ENCODE assay signal across 8 cellular contexts in genomic region chr1:179814513-179814838, GRCh38.
DNase-seq lines count a peak whose midpoint lies in the region; ATAC-seq and TF ChIP-seq lines count a peak whose summit lies in the region.

No MANE protein-coding gene starts in this region.

- H3K27me3 ChIP-seq in AG04450 (ENCODE audit: control insufficient read depth, insufficient read depth, low read length) (peaks cover 32% of the 10 kb centered on the region), mesendoderm (ENCODE audit: insufficient read depth, low read length, poor library complexity) (no peaks in the 10 kb centered on the region)

- H3K79me1 ChIP-seq in mesendoderm (ENCODE audit: low read length), result no peaks in the 10 kb centered on the region

- peak overlapping the region; percentile 92 for H3K4me2 ChIP-seq in mesendoderm (ENCODE audit: low read length)

- H4K8ac ChIP-seq in mesendoderm (ENCODE audit: low read depth, low read length), result no peak overlapping the region

- DNase-seq in AG04450 (ENCODE audit: low read depth, low spot score) (peak; percentile 29), HuH-7.5 (ENCODE audit: low spot score) (peak; percentile 75), cardiac fibroblast (ENCODE audit: low read depth in 2 of 2) (no peak), mesendoderm (no peak), NCI-H1417 treated with DMSO at 0.1 percent for 48 hours (lab: John Stamatoyannopoulos, UW) (no peak), RWPE1 (ENCODE audit: low spot score) (no peak)
- no peak for DNase-seq in stimulated activated CD4-positive, alpha-beta T cell treated with anti-CD3 and anti-CD28 coated beads, Interleukin-1b, Interleukin-23, amount 100 ng/mL, for 48 hours

- no peaks in the 10 kb centered on the region for H3K4me1 ChIP-seq in mesendoderm (ENCODE audit: control insufficient read depth, low read depth, low read length)

- no CpG with 5 or more reads among the region's 16 CpGs for WGBS in mesendoderm (ENCODE audit: extremely low coverage, insufficient coverage, low lambda C conversion rate)

- TF ChIP-seq CTCF in AG04450 (IDR thresholded peaks at IDR 0.05; ENCODE audit: low read depth, low read length) (no peak), cardiac fibroblast (IDR thresholded peaks at IDR 0.05; ENCODE audit: low read depth, low read length) (no peak), RWPE1 (conservative IDR thresholded peaks at IDR 0.05; ENCODE audit: low read depth) (no peak)

- H2BK15ac ChIP-seq in mesendoderm (replicated peaks; ENCODE audit: low read depth), result no peak overlapping the region

- H3K23ac ChIP-seq in mesendoderm (ENCODE audit: low read length), result no peak overlapping the region

- H3K79me2 ChIP-seq in mesendoderm (ENCODE audit: control insufficient read depth, insufficient read depth, low read length), result no peaks in the 10 kb centered on the region

- H2AK5ac ChIP-seq in mesendoderm (ENCODE audit: low read length), result no peak overlapping the region

- H2BK5ac ChIP-seq in mesendoderm (ENCODE audit: low read length), result no peak overlapping the region

- H3K4ac ChIP-seq in mesendoderm (ENCODE audit: low read depth, low read length), result no peak overlapping the region

- no peak overlapping the region for H2BK120ac ChIP-seq in mesendoderm (ENCODE audit: low read depth, low read length)

- peak; percentile 42 for ATAC-seq in GM19395 (IDR thresholded peaks at IDR 0.05; ENCODE audit: unreplicated experiment)

- no peak overlapping the region for H4K5ac ChIP-seq in mesendoderm (ENCODE audit: low read length)

- H3K27ac ChIP-seq in AG04450 (ENCODE audit: low read depth, low read length), result no peak overlapping the region
- no peak overlapping the region for H3K27ac ChIP-seq in mesendoderm (ENCODE audit: low read depth, low read length)
- H3K27ac ChIP-seq in RWPE1, result no peak overlapping the region

- H3K4me3 ChIP-seq in AG04450 (ENCODE audit: low read depth, low read length) (peak overlapping the region; percentile 63), cardiac fibroblast (replicated peaks in 1 of 2; ENCODE audit: low read depth in 2 of 2, low read length in 2 of 2) (peak overlapping the region; percentile 33 to 36), mesendoderm (ENCODE audit: low read length) (no peak overlapping the region)

- CTCF ChIA-PET in AG04450 (lab: Charles Lee), result interaction anchor here (0.6 to 14.7 kb wide), 73 partner anchors 9 to 1367 kb away, joined by 3 to 1155 read pairs (median 6); no protein-coding TSS in a partner anchor
- CTCF ChIA-PET in RWPE1 (lab: Yijun Ruan, JAX), result interaction anchor here (0.5 to 2.3 kb wide), 29 partner anchors 9 to 1880 kb away, joined by 3 to 40 read pairs (median 4); no protein-coding TSS in a partner anchor

- no peak overlapping the region for H3K18ac ChIP-seq in mesendoderm (ENCODE audit: low read length)

- POLR2A ChIA-PET in AG04450 (lab: Yijun Ruan, JAX) (interaction anchor here (1.2 kb wide), 2 partner anchors 68 to 109 kb away, joined by 3 to 5 read pairs; partner anchors contain the start of gene TOR1AIP1), RWPE1 (lab: Yijun Ruan, JAX; ENCODE audit: low non-redundant PET) (no interaction called here)

- H3K56ac ChIP-seq in mesendoderm (ENCODE audit: low read length), result peak overlapping the region; percentile 51

- H3K36me3 ChIP-seq in mesendoderm (ENCODE audit: control insufficient read depth, insufficient read depth, low read length), result no peaks in the 10 kb centered on the region

- peak overlapping the region; percentile 36 for H3K9ac ChIP-seq in mesendoderm (ENCODE audit: low read length)

- no peaks in the 10 kb centered on the region for H3K9me3 ChIP-seq in AG04450 (ENCODE audit: control insufficient read depth, insufficient read depth, low read length)

Comparison
In these comparisons a context has a peak if more than half of its experiments do, and no peak if none do; other contexts are left out.
1. DNase-seq: peak in AG04450 (single experiment) and HuH-7.5 (single experiment); none in cardiac fibroblast (0 of 2), mesendoderm (single experiment), NCI-H1417 treated with DMSO at 0.1 percent for 48 hours (single experiment), RWPE1 (single experiment) and stimulated activated CD4-positive, alpha-beta T cell treated with anti-CD3 and anti-CD28 coated beads, Interleukin-1b, Interleukin-23, amount 100 ng/mL, for 48 hours (single experiment).